ENCODE assay signal across 7 cellular contexts in genomic region chr22:50274311-50274710, GRCh38. TPM values are rescaled to one million over a fixed set of nuclear protein-coding genes. Genes with fewer than 3 reads are reported as not detected.
A peak's percentile ranks its signal among the peaks of the same experiment; 100 is the strongest.
DNase-seq lines count a peak whose midpoint lies in the region; ATAC-seq and TF ChIP-seq lines count a peak whose summit lies in the region.

No MANE protein-coding gene starts in this region.

- 35% methylated on average over 6 of the region's 7 CpGs; no CpG with 5 or more reads in 1 of the 2 donors for WGBS in esophagus squamous epithelium, 2 donors

- DNase-seq in ELR (ENCODE audit: low read depth) (peak; percentile 73), Karpas-422 (peak; percentile 84), UCSD-AML1 (lab: John Stamatoyannopoulos, UW; ENCODE audit: unreplicated experiment) (peak; percentile 37), esophagus squamous epithelium (lab: John Stamatoyannopoulos, UW) (no peak), osteoblast (ENCODE audit: insufficient read length, low spot score, missing footprints) (peak; percentile 97), colonic mucosa (no peak)

- no peak overlapping the region for H3K4me2 ChIP-seq in Karpas-422 (ENCODE audit: low read depth, low read length, poor library complexity, severe bottlenecking)
- H3K4me2 ChIP-seq in osteoblast (ENCODE audit: insufficient read depth, low read length) = no peak overlapping the region

- H3K79me2 ChIP-seq in Karpas-422 (ENCODE audit: low read length) = no peaks in the 10 kb centered on the region
- peaks cover 3% of the 10 kb centered on the region for H3K79me2 ChIP-seq in osteoblast (ENCODE audit: insufficient read depth, low read length)

- ATAC-seq in HG03460 (IDR thresholded peaks at IDR 0.05; ENCODE audit: unreplicated experiment) = no peak

- H3K9ac ChIP-seq in Karpas-422 (ENCODE audit: low read length) (no peak overlapping the region), colonic mucosa (ENCODE audit: low read depth in 2 of 2, low read length in 2 of 2) (peak overlapping the region in 1 of 2 donors; percentile 24)

- no peak for TF ChIP-seq POLR2A in esophagus squamous epithelium (IDR thresholded peaks at IDR 0.05)

- H3K9me3 ChIP-seq in Karpas-422 (ENCODE audit: low read length) (peaks cover 4% of the 10 kb centered on the region; the same call in 1 of the 2 replicates), esophagus squamous epithelium (no peaks in the 10 kb centered on the region), osteoblast (ENCODE audit: low read depth, low read length) (no peaks in the 10 kb centered on the region), colonic mucosa (no peaks in the 10 kb centered on the region)

- H3K36me3 ChIP-seq in Karpas-422 (ENCODE audit: insufficient read depth, low read length) = no peaks in the 10 kb centered on the region
- H3K36me3 ChIP-seq in esophagus squamous epithelium = peaks cover 34 to 56% (median 39%) of the 10 kb centered on the region in 3 donors
- peaks cover 49% of the 10 kb centered on the region for H3K36me3 ChIP-seq in osteoblast (ENCODE audit: insufficient read depth, low read length)
- peaks cover 23% of the 10 kb centered on the region for H3K36me3 ChIP-seq in colonic mucosa

- intact Hi-C loops in esophagus squamous epithelium (cut with DNase I) = no loop called here
- intact Hi-C loops in colonic mucosa (cut with DNase I) = loop anchor here (2.0 kb wide), 1 partner anchor 52 kb away; the partner anchor contains the start of gene DENND6B

- TF ChIP-seq CTCF in esophagus squamous epithelium (IDR thresholded peaks at IDR 0.05) (peak in 4 of 6 experiments; percentile 17 to 41 (median 30)), osteoblast (IDR thresholded peaks at IDR 0.05; ENCODE audit: extremely low read depth, low read depth, low read length) (no peak), colonic mucosa (IDR thresholded peaks at IDR 0.05) (no peak)

- H3K27ac ChIP-seq in Karpas-422 (ENCODE audit: low read length) (no peak overlapping the region), esophagus squamous epithelium (peak overlapping the region in 1 of 4 donors; percentile 29), osteoblast (ENCODE audit: low read depth, low read length) (no peak overlapping the region), colonic mucosa (no peak overlapping the region)

- H4K20me1 ChIP-seq in Karpas-422 (ENCODE audit: insufficient read depth, low read depth, low read length) = no peaks in the 10 kb centered on the region
- H4K20me1 ChIP-seq in osteoblast (ENCODE audit: insufficient read depth, low read length) = peaks cover 41% of the 10 kb centered on the region

- H3K4me3 ChIP-seq in Karpas-422 (ENCODE audit: low read length) (no peak overlapping the region), esophagus squamous epithelium (no peak overlapping the region), osteoblast (ENCODE audit: insufficient read depth, low read length) (no peak overlapping the region), colonic mucosa (no peak overlapping the region)

- no peaks in the 10 kb centered on the region for H3K9me2 ChIP-seq in Karpas-422 (replicated peaks; ENCODE audit: insufficient read depth, low read length)

- H2AFZ ChIP-seq in Karpas-422 (ENCODE audit: low read length) (no peak overlapping the region), osteoblast (ENCODE audit: low read length) (no peak overlapping the region)

- H3K4me1 ChIP-seq in Karpas-422 (ENCODE audit: low read length) = peaks cover 22% of the 10 kb centered on the region
- peaks cover 21 to 87% (median 29%) of the 10 kb centered on the region in 3 donors for H3K4me1 ChIP-seq in esophagus squamous epithelium
- H3K4me1 ChIP-seq in osteoblast (ENCODE audit: insufficient read depth, low read length) = peaks cover 11% of the 10 kb centered on the region
- H3K4me1 ChIP-seq in colonic mucosa = peaks cover 16% of the 10 kb centered on the region

- H3K27me3 ChIP-seq in Karpas-422 (ENCODE audit: low read length) (no peaks in the 10 kb centered on the region), esophagus squamous epithelium (peaks cover 0 to 11% (median 0%) of the 10 kb centered on the region in 4 donors), osteoblast (ENCODE audit: insufficient read depth, low read length) (no peaks in the 10 kb centered on the region), colonic mucosa (peaks cover 20% of the 10 kb centered on the region)

RNA-seq across cellular contexts. Expression of gene MAPK11, which starts 4.1 kb away (rescaled TPM):
- 6.4 and 15.8 TPM in 2 replicates for total RNA-seq in Karpas-422 (2014; rRNA removed; shearing (Covaris generic); ENCODE audit: low replicate concordance)
- total RNA-seq in esophagus squamous epithelium (1 to 10 TPM; 2.4 to 5.7 (median 3.5) TPM), osteoblast (2.9 and 6.2 TPM in 2 replicates), colonic mucosa (1 to 10 TPM; 1.3 to 1.9 TPM)

RNA-seq across cellular contexts. Expression of gene MAPK12, which starts 12.8 kb away (rescaled TPM):
- 45.4 and 110 TPM in 2 replicates for total RNA-seq in Karpas-422 (2014; rRNA removed; shearing (Covaris generic); ENCODE audit: low replicate concordance)
- total RNA-seq in esophagus squamous epithelium (1 to 10 TPM in 3 of 4 donors, under 1 TPM in 1; 0.19 to 6.9 (median 2.3) TPM), osteoblast (24.8 and 34.0 TPM in 2 replicates), colonic mucosa (1 to 10 TPM; 2.0 to 2.6 TPM)

RNA-seq across cellular contexts. Expression of gene HDAC10, which starts 23.2 kb away (rescaled TPM):
- 42.3 and 89.8 TPM in 2 replicates for total RNA-seq in Karpas-422 (2014; rRNA removed; shearing (Covaris generic); ENCODE audit: low replicate concordance)
- total RNA-seq in esophagus squamous epithelium (10 to 100 TPM; 18.2 to 46.3 (median 35.6) TPM), osteoblast (19.2 and 20.6 TPM in 2 replicates), colonic mucosa (10 to 100 TPM; 40.5 to 59.1 TPM)

RNA-seq across cellular contexts. Expression of gene TUBGCP6, which starts 29.5 kb away (rescaled TPM):
- total RNA-seq in Karpas-422 (2014; rRNA removed; shearing (Covaris generic); ENCODE audit: low replicate concordance) = 16.9 and 32.5 TPM in 2 replicates
- 10 to 100 TPM; 20.3 to 44.3 (median 32.2) TPM for total RNA-seq in esophagus squamous epithelium
- 26.5 and 28.2 TPM in 2 replicates for total RNA-seq in osteoblast
- 10 to 100 TPM; 19.2 to 33.4 TPM for total RNA-seq in colonic mucosa

RNA-seq across cellular contexts. Expression of gene PLXNB2, which starts 33.1 kb away (rescaled TPM):
- 2.6 and 7.8 TPM in 2 replicates for total RNA-seq in Karpas-422 (2014; rRNA removed; shearing (Covaris generic); ENCODE audit: low replicate concordance)
- 100 to 1,000 TPM in 3 of 4 donors, 10 to 100 TPM in 1; 80.9 to 231 (median 129) TPM for total RNA-seq in esophagus squamous epithelium
- 166 and 209 TPM in 2 replicates for total RNA-seq in osteoblast
- total RNA-seq in colonic mucosa = 100 to 1,000 TPM; 270 to 339 TPM

Comparison
In these comparisons a context has a peak if more than half of its experiments do, and no peak if none do; other contexts are left out.
1. DNase-seq: peak in ELR (single experiment), Karpas-422 (single experiment), UCSD-AML1 (single experiment) and osteoblast (single experiment); none in esophagus squamous epithelium (single experiment) and colonic mucosa (single experiment).
2. CTCF ChIP-seq: peak in esophagus squamous epithelium (4 of 6); none in osteoblast (single experiment) and colonic mucosa (single experiment).